Comparison of ENCODE assay signal across 11 cellular contexts in the genomic region with DNA sequence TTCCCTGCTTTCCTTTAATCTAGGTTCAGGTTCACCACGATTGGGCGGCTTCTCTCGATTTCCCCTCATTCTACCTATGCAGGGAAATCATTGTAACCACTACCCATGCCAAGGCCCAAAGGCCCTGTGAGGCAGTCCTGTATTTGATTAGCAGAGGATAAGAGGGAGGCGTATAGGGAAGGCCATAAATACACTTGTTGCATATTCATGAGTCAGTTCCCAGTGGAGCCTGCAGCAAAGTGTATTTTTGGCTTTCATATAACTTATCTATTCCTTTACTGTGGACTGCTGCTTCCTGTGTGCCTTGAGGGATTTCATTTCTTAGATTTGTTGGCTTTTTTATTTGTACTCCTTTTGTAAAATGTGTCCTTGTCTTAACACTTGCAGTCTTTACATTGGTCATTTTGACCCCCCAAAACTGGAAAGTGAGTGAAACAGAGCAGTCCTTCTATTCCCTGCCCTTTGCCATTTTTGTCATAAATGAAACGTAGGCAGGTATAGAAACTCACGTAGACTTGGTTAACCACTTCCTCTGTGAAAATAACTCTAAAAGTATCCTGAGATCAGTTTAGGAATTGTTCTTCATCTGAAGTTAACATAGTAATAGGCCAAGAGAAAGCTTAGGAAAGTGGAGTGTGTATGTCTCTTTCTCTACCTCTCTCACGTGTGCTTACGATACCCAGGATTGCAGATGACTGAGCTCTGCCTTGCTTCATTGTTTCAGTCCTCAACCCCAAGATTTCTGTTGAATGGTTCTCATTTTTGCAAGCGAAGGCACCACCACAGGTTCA. TPM values are rescaled to one million over a fixed set of nuclear protein-coding genes. Genes with fewer than 3 reads are reported as not detected.
DNase-seq lines count a peak whose midpoint lies in the region; ATAC-seq, FAIRE-seq and TF ChIP-seq lines count a peak whose summit lies in the region.
"Had no signal": no experiment of that assay in that cellular context is flagged by ENCODE, and none has a peak within 500 bp of the region (broad histone marks: within the 10 kb centered on the region; RNA-seq: fewer than 3 reads in every experiment).

No MANE protein-coding gene starts in this region.

- peak overlapping the region in 5 of 6 donors; percentile 69 to 79 (median 75) for H3K27ac Mint-ChIP-seq in naive B cell

- H3K4me3 Mint-ChIP-seq in naive B cell: peak overlapping the region in 1 of 8 donors; percentile 10

- DNase-seq in GM06990 (ENCODE audit: extremely low read depth, insufficient read length): peak; percentile 41
- DNase-seq in GM19239 (ENCODE audit: insufficient read length, low spot score): no peak
- DNase-seq in RPMI8226: peak; percentile 34
- no peak for DNase-seq in naive B cell
- no peak for DNase-seq in DMS79 treated with DMSO at 0.1 percent for 48 hours (lab: John Stamatoyannopoulos, UW)
- DNase-seq: Caco-2, foreskin melanocyte had no signal

- peak; percentile 94 for FAIRE-seq in GM19239 (lab: Jason Lieb, UNC)

- no peak overlapping the region; the same call in 1 of the 2 replicates for H3K4me3 ChIP-seq in GM06990 (replicated peaks; ENCODE audit: low read depth, low read length)

- peaks cover 25% of the 10 kb centered on the region for H3K36me3 ChIP-seq in GM06990 (ENCODE audit: control insufficient read depth, insufficient read depth, low read length)

- H3K27me3 Mint-ChIP-seq in naive B cell: no peaks in the 10 kb centered on the region

- no peak for ATAC-seq in naive B cell (ENCODE audit: low read depth in 2 of 2)
- no peak for ATAC-seq in GM18520 (IDR thresholded peaks at IDR 0.05; ENCODE audit: unreplicated experiment)
- no peak for ATAC-seq in GM19351 (IDR thresholded peaks at IDR 0.05; ENCODE audit: unreplicated experiment)
- ATAC-seq in GM21737 (IDR thresholded peaks at IDR 0.05; ENCODE audit: unreplicated experiment): no peak

- TF ChIP-seq CTCF in GM06990 (IDR thresholded peaks at IDR 0.05; ENCODE audit: insufficient read depth, low read length, poor library complexity, severe bottlenecking): no peak

- H3K36me3 Mint-ChIP-seq in naive B cell: peaks cover 8 to 20% of the 10 kb centered on the region in 2 donors

- H3K4me1 Mint-ChIP-seq in naive B cell: peaks cover 13 to 19% (median 18%) of the 10 kb centered on the region in 3 donors

- H3K27me3 ChIP-seq in GM06990 (replicated peaks; ENCODE audit: control insufficient read depth, insufficient read depth, low read length): no peaks in the 10 kb centered on the region
- H3K27me3 ChIP-seq: neutrophil had no signal

- no peaks in the 10 kb centered on the region for H3K9me3 Mint-ChIP-seq in naive B cell

RNA-seq across cellular contexts. Expression of a gene that starts 19.6 kb away (rescaled TPM):
- polyA plus RNA-seq in naive B cell (ENCODE audit: low read depth in 6 of 6): under 1 TPM in 1 of 6 donors, not detected in 5; 0.11 TPM

Comparison
In these comparisons a context has a peak if more than half of its experiments do, and no peak if none do; other contexts are left out.
1. DNase-seq: peak in GM06990 (single experiment) and RPMI8226 (single experiment); none in GM19239 (single experiment), naive B cell (single experiment) and DMS79 treated with DMSO at 0.1 percent for 48 hours (single experiment).